24 cellular contexts compared by ENCODE assay signal in the genomic region with DNA sequence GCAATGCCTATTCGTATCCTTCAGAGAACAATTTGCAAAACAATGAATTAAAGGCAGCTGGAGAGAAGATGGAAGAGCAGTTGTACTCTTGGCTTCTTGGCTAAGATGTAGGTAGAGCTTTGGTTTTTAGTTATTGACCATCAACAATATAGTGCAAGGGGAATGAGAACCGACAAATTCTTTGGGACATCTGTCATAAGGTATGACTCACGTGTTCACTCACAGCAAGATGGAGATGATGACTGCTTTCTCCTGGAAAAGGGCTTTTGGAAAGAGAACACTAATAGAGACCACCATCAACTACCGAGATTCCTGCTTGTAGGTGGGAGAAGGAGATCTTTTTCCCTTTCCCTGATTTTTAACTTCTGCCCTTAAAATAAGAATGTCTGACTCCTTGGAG.
DNase-seq lines count a peak whose midpoint lies in the region; ATAC-seq and TF ChIP-seq lines count a peak whose summit lies in the region.
"Had no signal": no experiment of that assay in that cellular context is flagged by ENCODE, and none has a peak within 500 bp of the region (broad histone marks: within the 10 kb centered on the region; RNA-seq: fewer than 3 reads in every experiment).

No MANE protein-coding gene starts in this region.

- no peak for ATAC-seq in upper lobe of right lung
- ATAC-seq in HG02840 (IDR thresholded peaks at IDR 0.05; ENCODE audit: low FRiP score, unreplicated experiment) = no peak
- ATAC-seq: PC-3, SK-N-SH treated with all-trans-retinoic acid at 6 μM for 48 hours had no signal

- H3K27me3 ChIP-seq in upper lobe of right lung = no peaks in the 10 kb centered on the region
- H3K27me3 ChIP-seq: BE2C had no signal

- H3K27ac ChIP-seq in upper lobe of right lung = no peak overlapping the region
- H3K27ac ChIP-seq: RWPE1 had no signal

- no peak overlapping the region for H3K4me3 ChIP-seq in fibroblast of mammary gland (ENCODE audit: control insufficient read depth, low read depth, low read length)
- no peak overlapping the region for H3K4me3 ChIP-seq in upper lobe of right lung

- no peaks in the 10 kb centered on the region for H3K4me1 ChIP-seq in upper lobe of right lung

- intact Hi-C loops in upper lobe of right lung (cut with DNase I) = no loop called here

- H3K36me3 ChIP-seq in upper lobe of right lung = no peaks in the 10 kb centered on the region
- H3K36me3 ChIP-seq: BE2C had no signal

- H3K9me3 ChIP-seq in upper lobe of right lung = no peaks in the 10 kb centered on the region
- H3K9me3 ChIP-seq: BE2C had no signal

- DNase-seq in GM03348 (ENCODE audit: low spot score) = peak; percentile 15
- DNase-seq in RKO (ENCODE audit: low spot score) = peak; percentile 22
- DNase-seq in fibroblast of mammary gland (ENCODE audit: low read depth) = peak; percentile 1
- no peak for DNase-seq in upper lobe of right lung
- no peak for DNase-seq in SW 1271 (lab: John Stamatoyannopoulos, UW)
- no peak for DNase-seq in SIG-M5 treated with dmso at 0.1 percent for 504 hours (lab: John Stamatoyannopoulos, UW; ENCODE audit: unreplicated experiment)
- DNase-seq: BE2C; DMS153; DND-41; HCEC 1CT; Karpas-422; NCI-H1105; NCI-H146; NCI-H1930; NCI-H2107; NCI-H524; NCI-H82; NK-92 treated with Interleukin-12 subunit alpha and Interleukin-12 subunit beta, amount 100 ng/mL, for 24 hours; PC-3; SIG-M5; T-helper 2 cell had no signal

- TF ChIP-seq CTCF in fibroblast of mammary gland (conservative IDR thresholded peaks at IDR 0.05; ENCODE audit: control insufficient read depth, insufficient read depth, low read depth, low read length) (no peak), upper lobe of right lung (IDR thresholded peaks at IDR 0.05) (no peak)

Comparison
In these comparisons a context has a peak if more than half of its experiments do, and no peak if none do; other contexts are left out.
1. DNase-seq: peak in GM03348 (single experiment), RKO (single experiment) and fibroblast of mammary gland (single experiment); none in upper lobe of right lung (single experiment), SW 1271 (0 of 2) and SIG-M5 treated with dmso at 0.1 percent for 504 hours (single experiment).